ENCODE assay signal across 11 cellular contexts in genomic region chr12:946212-946611, GRCh38. TPM values are rescaled to one million over a fixed set of nuclear protein-coding genes. Genes with fewer than 3 reads are reported as not detected.
DNase-seq lines count a peak whose midpoint lies in the region; ATAC-seq and TF ChIP-seq lines count a peak whose summit lies in the region.
"Had no signal": no experiment of that assay in that cellular context is flagged by ENCODE, and none has a peak within 500 bp of the region (broad histone marks: within the 10 kb centered on the region; RNA-seq: fewer than 3 reads in every experiment).

No MANE protein-coding gene starts in this region.

- H3K9me3 ChIP-seq in thyroid gland (no peaks in the 10 kb centered on the region), testis (no peaks in the 10 kb centered on the region)
- H3K9me3 ChIP-seq: tibial nerve had no signal

- peak overlapping the region; percentile 7 for H3K4me3 Mint-ChIP-seq in T-helper 2 cell treated with Interferon-gamma antibody and Interleukin-4, amounts not matched to agents 5 μg/mL and 100 μg/mL, for 36 hours
- peak overlapping the region; percentile 10 for H3K4me3 Mint-ChIP-seq in central memory CD8-positive, alpha-beta T cell
- H3K4me3 Mint-ChIP-seq in osteocyte (ENCODE audit: unreplicated experiment), result peak overlapping the region; percentile 32

- H3K9me3 Mint-ChIP-seq in T-helper 2 cell treated with Interferon-gamma antibody and Interleukin-4, amounts not matched to agents 5 μg/mL and 100 μg/mL, for 36 hours, result no peaks in the 10 kb centered on the region
- no peaks in the 10 kb centered on the region for H3K9me3 Mint-ChIP-seq in central memory CD8-positive, alpha-beta T cell
- H3K9me3 Mint-ChIP-seq in osteocyte (ENCODE audit: unreplicated experiment), result no peaks in the 10 kb centered on the region

- peaks cover 31% of the 10 kb centered on the region for H3K4me1 Mint-ChIP-seq in T-helper 2 cell treated with Interferon-gamma antibody and Interleukin-4, amounts not matched to agents 5 μg/mL and 100 μg/mL, for 36 hours (ENCODE audit: low read depth)
- H3K4me1 Mint-ChIP-seq in central memory CD8-positive, alpha-beta T cell, result peaks cover 36% of the 10 kb centered on the region
- H3K4me1 Mint-ChIP-seq in osteocyte (ENCODE audit: unreplicated experiment), result peaks cover 16% of the 10 kb centered on the region

- peaks cover 4 to 21% of the 10 kb centered on the region in 2 donors for H3K4me1 ChIP-seq in thyroid gland
- H3K4me1 ChIP-seq in testis, result no peaks in the 10 kb centered on the region

- peak overlapping the region; percentile 66 for H3K27ac Mint-ChIP-seq in T-helper 2 cell treated with Interferon-gamma antibody and Interleukin-4, amounts not matched to agents 5 μg/mL and 100 μg/mL, for 36 hours
- H3K27ac Mint-ChIP-seq in central memory CD8-positive, alpha-beta T cell (ENCODE audit: low read depth), result peak overlapping the region; percentile 59
- peak overlapping the region; percentile 33 for H3K27ac Mint-ChIP-seq in osteocyte (ENCODE audit: unreplicated experiment)

- intact Hi-C loops in thyroid gland (cut with DNase I), result loop anchor here (5.0 kb wide), 1 partner anchor 129 kb away; no protein-coding TSS in a partner anchor
- intact Hi-C loops in testis (cut with DNase I; ENCODE audit: low total_unique reads), result no loop called here

- H3K27ac ChIP-seq in thyroid gland, result peak overlapping the region in 1 of 3 donors; percentile 17
- no peak overlapping the region for H3K27ac ChIP-seq in testis
- H3K27ac ChIP-seq: tibial nerve had no signal

- TF ChIP-seq CTCF in osteocyte (IDR thresholded peaks at IDR 0.05) (no peak), thyroid gland (IDR thresholded peaks at IDR 0.05) (no peak), testis (IDR thresholded peaks at IDR 0.05) (no peak)

- no peak for DNase-seq in T-helper 2 cell treated with Interferon-gamma antibody and Interleukin-4, amounts not matched to agents 5 μg/mL and 100 μg/mL, for 36 hours (ENCODE audit: low spot score)
- DNase-seq in T-helper 2 cell (no peak), LHCN-M2 (ENCODE audit: low read depth) (peak; percentile 23), osteocyte (ENCODE audit: extremely low spot score, unreplicated experiment) (no peak), thyroid gland (no peak), testis (no peak)
- DNase-seq in central memory CD8-positive, alpha-beta T cell (ENCODE audit: low spot score in 2 of 2), result no peak
- DNase-seq: NCI-H1105, T1000 had no signal

- TF ChIP-seq POLR2A in thyroid gland (IDR thresholded peaks at IDR 0.05) (no peak), testis (IDR thresholded peaks at IDR 0.05) (no peak)

- H3K36me3 Mint-ChIP-seq in T-helper 2 cell treated with Interferon-gamma antibody and Interleukin-4, amounts not matched to agents 5 μg/mL and 100 μg/mL, for 36 hours (ENCODE audit: low read depth), result peaks cover 28% of the 10 kb centered on the region
- H3K36me3 Mint-ChIP-seq in central memory CD8-positive, alpha-beta T cell (ENCODE audit: insufficient read depth), result peaks cover 40% of the 10 kb centered on the region
- H3K36me3 Mint-ChIP-seq in osteocyte (ENCODE audit: unreplicated experiment), result peaks cover 5% of the 10 kb centered on the region

- no peaks in the 10 kb centered on the region for H3K27me3 ChIP-seq in thyroid gland
- no peaks in the 10 kb centered on the region for H3K27me3 ChIP-seq in testis
- H3K27me3 ChIP-seq: tibial nerve had no signal

- no peak overlapping the region for H3K4me3 ChIP-seq in thyroid gland (replicated peaks in 1 of 3)
- H3K4me3 ChIP-seq in testis, result no peak overlapping the region
- H3K4me3 ChIP-seq: tibial nerve had no signal

- H3K27me3 Mint-ChIP-seq in T-helper 2 cell treated with Interferon-gamma antibody and Interleukin-4, amounts not matched to agents 5 μg/mL and 100 μg/mL, for 36 hours (ENCODE audit: low read depth), result no peaks in the 10 kb centered on the region
- no peaks in the 10 kb centered on the region for H3K27me3 Mint-ChIP-seq in central memory CD8-positive, alpha-beta T cell
- H3K27me3 Mint-ChIP-seq in osteocyte (ENCODE audit: unreplicated experiment), result no peaks in the 10 kb centered on the region

- no peak for ATAC-seq in central memory CD8-positive, alpha-beta T cell (replicated peaks; ENCODE audit: extremely low read depth, poor library complexity, severe bottlenecking)
- no peak for ATAC-seq in GM21381 (IDR thresholded peaks at IDR 0.05; ENCODE audit: unreplicated experiment)

- H3K36me3 ChIP-seq in thyroid gland (no peaks in the 10 kb centered on the region), testis (ENCODE audit: low read depth, missing control alignments) (no peaks in the 10 kb centered on the region)

RNA-seq across cellular contexts. Expression of gene RAD52, which starts 3.3 kb away (rescaled TPM):
- total RNA-seq in LHCN-M2 (2014; rRNA removed), result 14.4 and 16.7 TPM in 2 replicates
- 4.9 TPM for polyA plus RNA-seq in LHCN-M2 (2012)
- total RNA-seq in osteocyte, result 15.4 and 17.8 TPM in 2 replicates
- 10 to 100 TPM; 27.4 to 35.1 (median 31.0) TPM for total RNA-seq in thyroid gland
- total RNA-seq in testis, result 10 to 100 TPM; 20.9 to 29.1 TPM
- 17.2 TPM for polyA plus RNA-seq in testis (ENCODE audit: insufficient read depth, low read depth, low replicate concordance)

RNA-seq across cellular contexts. Expression of gene ERC1, which starts 44.8 kb away (rescaled TPM):
- 19.0 and 19.3 TPM in 2 replicates for total RNA-seq in LHCN-M2 (2014; rRNA removed)
- 10.5 TPM for polyA plus RNA-seq in LHCN-M2 (2012)
- total RNA-seq in osteocyte, result 79.5 and 83.9 TPM in 2 replicates
- total RNA-seq in thyroid gland, result 10 to 100 TPM; 39.8 to 84.2 (median 75.8) TPM
- 100 to 1,000 TPM; 106 to 109 TPM for total RNA-seq in testis
- polyA plus RNA-seq in testis (ENCODE audit: insufficient read depth, low read depth, low replicate concordance), result 25.8 TPM
